In genomic region chr17:3668279-3669084, GRCh38 we compare ENCODE assay signal across 8 cellular contexts. TPM values are rescaled to one million over a fixed set of nuclear protein-coding genes. Genes with fewer than 3 reads are reported as not detected.
DNase-seq lines count a peak whose midpoint lies in the region; ATAC-seq, FAIRE-seq and TF ChIP-seq lines count a peak whose summit lies in the region.

Gene EMC6, plus strand, starts transcription at chr17:3668812. Its CDS starts 335 bp downstream, at chr17:3669147.
Gene TAX1BP3, minus strand, starts transcription at chr17:3668578. Its CDS starts 52 bp downstream, at chr17:3668526.

- peaks cover 36 to 50% of the 10 kb centered on the region in 2 donors for H3K4me1 Mint-ChIP-seq in natural killer cell treated with Interleukin-12 subunit alpha and Interleukin-12 subunit beta and Interleukin-15 and Interleukin-18, amount 100 ng/mL, for 72 hours (ENCODE audit: low read depth in 2 of 2)

- H3K4me3 Mint-ChIP-seq in natural killer cell treated with Interleukin-12 subunit alpha and Interleukin-12 subunit beta and Interleukin-15 and Interleukin-18, amount 100 ng/mL, for 72 hours, result peak within 1 kb of the TSS; percentile 95

- peak within 1 kb of the TSS; percentile 77 for H3K4me3 ChIP-seq in fibroblast of pulmonary artery (replicated peaks; ENCODE audit: low read depth, low read length)

- no peak for TF ChIP-seq CTCF in fibroblast of pulmonary artery (IDR thresholded peaks at IDR 0.05; ENCODE audit: low read length, missing control alignments)

- no peaks in the 10 kb centered on the region for H3K27me3 Mint-ChIP-seq in natural killer cell treated with Interleukin-12 subunit alpha and Interleukin-12 subunit beta and Interleukin-15 and Interleukin-18, amount 100 ng/mL, for 72 hours

- peaks cover 14% of the 10 kb centered on the region for H3K36me3 Mint-ChIP-seq in natural killer cell treated with Interleukin-12 subunit alpha and Interleukin-12 subunit beta and Interleukin-15 and Interleukin-18, amount 100 ng/mL, for 72 hours

- no peaks in the 10 kb centered on the region for H3K9me3 Mint-ChIP-seq in natural killer cell treated with Interleukin-12 subunit alpha and Interleukin-12 subunit beta and Interleukin-15 and Interleukin-18, amount 100 ng/mL, for 72 hours

- ATAC-seq in natural killer cell treated with Interleukin-12 subunit alpha and Interleukin-12 subunit beta and Interleukin-15 and Interleukin-18, amount 100 ng/mL, for 72 hours, result peak; percentile 86 to 89
- ATAC-seq in stimulated activated naive CD8-positive, alpha-beta T cell treated with anti-CD3 and anti-CD28 coated beads, Interleukin-15, Interleukin-2, amounts not matched to agents 100 U/mL and 50 U/mL, for 24 hours, result peak; percentile 95

- peak within 1 kb of the TSS; percentile 90 to 96 for H3K27ac Mint-ChIP-seq in natural killer cell treated with Interleukin-12 subunit alpha and Interleukin-12 subunit beta and Interleukin-15 and Interleukin-18, amount 100 ng/mL, for 72 hours

- TF ChIP-seq POLR2A in H54 (IDR thresholded peaks at IDR 0.05; ENCODE audit: low read depth, low read length), result peak; percentile 99

- DNase-seq in EL (peak; percentile 98), H54 (ENCODE audit: insufficient read length, low spot score) (peak; percentile 97), M059J (ENCODE audit: low read depth) (peak; percentile 96), SHP77 (lab: John Stamatoyannopoulos, UW) (peak; percentile 98 to 99), fibroblast of pulmonary artery (ENCODE audit: low read depth) (peak; percentile 98)
- DNase-seq in activated effector memory CD4-positive, alpha-beta T cell treated with Interleukin-2 at 50 U/mL for 16 hours, result peak; percentile 99
- DNase-seq in natural killer cell treated with Interleukin-12 subunit alpha and Interleukin-12 subunit beta and Interleukin-15 and Interleukin-18, amount 100 ng/mL, for 72 hours (ENCODE audit: low spot score), result peak; percentile 99
- peak; percentile 100 for DNase-seq in stimulated activated naive CD8-positive, alpha-beta T cell treated with anti-CD3 and anti-CD28 coated beads, Interleukin-15, Interleukin-2, amounts not matched to agents 100 U/mL and 50 U/mL, for 24 hours

- FAIRE-seq in H54 (lab: Jason Lieb, UNC), result no peak

RNA-seq across cellular contexts. Expression of gene EMC6, which starts in this region (rescaled TPM):
- total RNA-seq in M059J (2014; rRNA removed; shearing (Covaris generic)), result 36.5 and 41.5 TPM in 2 replicates
- 10 to 100 TPM; 43.7 to 56.2 TPM for total RNA-seq in natural killer cell treated with Interleukin-12 subunit alpha and Interleukin-12 subunit beta and Interleukin-15 and Interleukin-18, amount 100 ng/mL, for 72 hours

RNA-seq across cellular contexts. Expression of gene TAX1BP3, which starts in this region (rescaled TPM):
- 239 and 243 TPM in 2 replicates for total RNA-seq in M059J (2014; rRNA removed; shearing (Covaris generic))
- total RNA-seq in natural killer cell treated with Interleukin-12 subunit alpha and Interleukin-12 subunit beta and Interleukin-15 and Interleukin-18, amount 100 ng/mL, for 72 hours, result 100 to 1,000 TPM; 135 to 204 TPM

Comparison
In these comparisons a context has a peak if more than half of its experiments do, and no peak if none do; other contexts are left out.
1. Peak in every context shown above with its lines: DNase-seq, ATAC-seq and H3K4me3 ChIP-seq.